7 cellular contexts compared by ENCODE assay signal in genomic region chr20:8305449-8305978, GRCh38.
A peak's percentile ranks its signal among the peaks of the same experiment; 100 is the strongest.
DNase-seq lines count a peak whose midpoint lies in the region; ATAC-seq, FAIRE-seq and TF ChIP-seq lines count a peak whose summit lies in the region.

No MANE protein-coding gene starts in this region.

- no peaks in the 10 kb centered on the region for H3K27me3 ChIP-seq in GM23248 (replicated peaks; ENCODE audit: insufficient read depth)
- no peaks in the 10 kb centered on the region for H3K27me3 ChIP-seq in K562 (ENCODE audit: control insufficient read depth in 2 of 2, insufficient read depth in 2 of 2, low read length in 2 of 2)

- H3K4me1 ChIP-seq in GM23248 (ENCODE audit: insufficient read depth): no peaks in the 10 kb centered on the region
- H3K4me1 ChIP-seq in K562 (replicated peaks in 1 of 2; ENCODE audit: control insufficient read depth in 2 of 2, insufficient read depth in 2 of 2, low read length in 2 of 2): no peaks in the 10 kb centered on the region

- TF ChIP-seq RAD21 in K562 (CRISPR knock-in tag; conservative IDR thresholded peaks at IDR 0.05 in 1 of 2, IDR thresholded peaks at IDR 0.05 in 1 of 2): peak in 1 of 2 experiments; percentile 45; a peak in 2 of 4 replicates

- ATAC-seq in K562: peak; percentile 70

- CTCF ChIA-PET in K562 (lab: Yijun Ruan, JAX; ENCODE audit: low intra/inter-chr PET ratio): no interaction called here

- no peaks in the 10 kb centered on the region for H3K9me2 ChIP-seq in GM23248 (ENCODE audit: insufficient read depth)

- intact Hi-C loops in K562 (cut with micrococcal nuclease): loop anchor here (10.0 kb wide), 1 partner anchor 261 kb away; no protein-coding TSS in a partner anchor

- H3K79me2 ChIP-seq in GM23248 (ENCODE audit: insufficient read depth) (no peaks in the 10 kb centered on the region), K562 (ENCODE audit: control insufficient read depth, insufficient read depth, low read length) (no peaks in the 10 kb centered on the region)

- H3K36me3 ChIP-seq in GM23248 (ENCODE audit: low read depth) (no peaks in the 10 kb centered on the region), K562 (ENCODE audit: control insufficient read depth, insufficient read depth, low read length) (no peaks in the 10 kb centered on the region)

- H4K20me1 ChIP-seq in GM23248 (ENCODE audit: insufficient read depth): no peaks in the 10 kb centered on the region
- no peaks in the 10 kb centered on the region for H4K20me1 ChIP-seq in K562 (replicated peaks; ENCODE audit: control insufficient read depth, insufficient read depth, low read length)

- TF ChIP-seq CTCF in GM12872 (IDR thresholded peaks at IDR 0.05; ENCODE audit: insufficient read depth, low read depth, low read length) (peak; percentile 86), K562 (IDR thresholded peaks at IDR 0.05 in 2 of 3, conservative IDR thresholded peaks at IDR 0.05 in 1 of 3; ENCODE audit: insufficient read depth in 2 of 3, low read depth in 1 of 3, low read length in 3 of 3) (peak; percentile 36 to 63 (median 50))

- 32% methylated on average over 11 of the region's 11 CpGs for WGBS in GM23248 (ENCODE audit: low coverage in 1 of 2, low lambda C conversion rate in 2 of 2, missing lambda C conversion rate in 2 of 2), 2 experiments
- 9% methylated on average over 11 of the region's 11 CpGs for WGBS in K562 (ENCODE audit: insufficient coverage, low coverage, missing lambda C conversion rate)

- no peaks in the 10 kb centered on the region for H3F3A ChIP-seq in GM23248 (ENCODE audit: insufficient read depth)

- TF ChIP-seq POLR2A in K562 (conservative IDR thresholded peaks at IDR 0.05): no peak

- H3K4me2 ChIP-seq in GM23248 (ENCODE audit: unreplicated experiment) (no peak overlapping the region), K562 (ENCODE audit: insufficient read depth, low read length) (no peak overlapping the region)

- H3K9me1 ChIP-seq in K562 (ENCODE audit: control insufficient read depth, insufficient read depth, low read length): no peaks in the 10 kb centered on the region

- DNase-seq in GM23248 (peak; percentile 50), Kasumi-1 (lab: John Stamatoyannopoulos, UW) (peak; percentile 26 to 36), T-helper 1 cell (peak; percentile 40 to 66 (median 54)), K562 (ENCODE audit: extremely low read depth in 1 of 4, low spot score in 3 of 4) (peak; percentile 24 to 63 (median 32)), left kidney (ENCODE audit: low read depth, low spot score) (peak; percentile 74)
- peak; percentile 39 to 51 for DNase-seq in stimulated activated CD8-positive, alpha-beta memory T cell treated with anti-CD3 and anti-CD28 coated beads, Interleukin-2, amount 100 ng/mL, for 1 hour (ENCODE audit: low read depth in 2 of 2)

- H3K4me3 ChIP-seq in GM23248 (no peak overlapping the region), K562 (no peak overlapping the region)

- no peak overlapping the region for H2AFZ ChIP-seq in GM23248
- H2AFZ ChIP-seq in K562 (ENCODE audit: low read depth, low read length): no peak overlapping the region

- H3K27ac ChIP-seq in GM23248 (no peak overlapping the region), K562 (ENCODE audit: extremely low read depth, low read depth, low read length) (no peak overlapping the region)

- H3K9me3 ChIP-seq in GM23248 (ENCODE audit: low read depth) (no peaks in the 10 kb centered on the region), K562 (replicated peaks; ENCODE audit: control insufficient read depth, insufficient read depth, low read depth, low read length) (no peaks in the 10 kb centered on the region)

- H3K9ac ChIP-seq in GM23248: no peak overlapping the region
- H3K9ac ChIP-seq in K562 (ENCODE audit: insufficient read depth in 1 of 2, low read depth in 2 of 2, low read length in 2 of 2): no peak overlapping the region

- POLR2A ChIA-PET in K562 (lab: Yijun Ruan, JAX): no interaction called here

- no TSS peak for BruUV-seq in K562 (replicated peaks; lab: Mats Ljungman, UMichigan)

- no peak for TF ChIP-seq EP300 in K562 (IDR thresholded peaks at IDR 0.05; ENCODE audit: low read length)

- FAIRE-seq in K562 (lab: Jason Lieb, UNC): no peak

- in situ Hi-C loops in GM23248 (cut with MboI) (no loop called here), K562 (cut with MboI) (no loop called here)

TF ChIP-seq in K562, 482 proteins besides CTCF, POLR2A, EP300 and RAD21:
- TF ChIP-seq GABPA (tag; conservative IDR thresholded peaks at IDR 0.05; ENCODE audit: low read depth) (peak; percentile 38; the same call in 1 of the 2 replicates), CTCFL (IDR thresholded peaks at IDR 0.05; ENCODE audit: borderline replicate concordance, insufficient read depth, low read depth, low read length, poor library complexity, severe bottlenecking) (peak; percentile 61), ETV1 (tag; conservative IDR thresholded peaks at IDR 0.05; ENCODE audit: low read depth) (0 out of 2 replicates have a peak, but pooled peaks have one; percentile 17), SPI1 (IDR thresholded peaks at IDR 0.05; ENCODE audit: borderline replicate concordance, low read depth, low read length) (peak; percentile 21; the same call in 1 of the 2 replicates), TRIM24 (IDR thresholded peaks at IDR 0.05) (no peak), ELF1 (tag; IDR thresholded peaks at IDR 0.05) (peak; percentile 35; the same call in 1 of the 2 replicates)
